ENCODE assay signal across 1 cellular context in the genomic region with DNA sequence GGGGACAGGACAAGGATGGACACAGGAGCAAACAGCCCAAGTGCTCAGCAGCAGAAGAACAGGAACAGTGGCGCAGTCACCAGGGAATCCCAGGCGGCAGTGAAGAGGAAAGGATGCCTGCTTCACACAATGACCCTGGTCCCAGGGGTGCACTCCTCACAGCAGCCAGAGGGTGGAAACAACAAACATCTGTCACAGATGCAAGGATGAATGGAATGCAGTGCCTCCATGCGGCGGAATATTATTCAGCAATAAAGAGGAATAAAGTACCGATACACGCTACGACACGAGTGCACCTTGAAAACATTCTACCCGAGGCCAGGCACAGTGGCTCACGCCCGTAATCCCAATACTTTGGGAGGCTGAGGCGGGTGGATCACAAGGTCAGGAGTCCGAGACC.
TF ChIP-seq lines count a peak whose summit lies in the region.

No MANE protein-coding gene starts in this region.

TF ChIP-seq in H1, 55 proteins besides CTCF, POLR2A, EP300 and RAD21:
- no peak for TF ChIP-seq KDM1A (IDR thresholded peaks at IDR 0.05; ENCODE audit: borderline replicate concordance, low read length)
- TF ChIP-seq YY1 (IDR thresholded peaks at IDR 0.05; ENCODE audit: low read depth, low read length): no peak
- TF ChIP-seq USF2 (IDR thresholded peaks at IDR 0.05; ENCODE audit: low read length): no peak
- TF ChIP-seq TAF1 (IDR thresholded peaks at IDR 0.05; ENCODE audit: low read depth, low read length): no peak
- TF ChIP-seq SIN3A (conservative IDR thresholded peaks at IDR 0.05 in 1 of 2, IDR thresholded peaks at IDR 0.05 in 1 of 2; ENCODE audit: low read depth in 1 of 2, low read length in 2 of 2): no peak
- no peak for TF ChIP-seq SP2 (IDR thresholded peaks at IDR 0.05; ENCODE audit: low read length)
- TF ChIP-seq SIRT6 (IDR thresholded peaks at IDR 0.05; ENCODE audit: low read length): no peak
- no peak for TF ChIP-seq BCL11A (IDR thresholded peaks at IDR 0.05; ENCODE audit: low read depth in 2 of 2, low read length in 2 of 2)
- TF ChIP-seq POLR2AphosphoS5 (IDR thresholded peaks at IDR 0.05; ENCODE audit: low read depth, low read length): no peak; the same call in 1 of the 2 replicates
- TF ChIP-seq, protein P1, sequence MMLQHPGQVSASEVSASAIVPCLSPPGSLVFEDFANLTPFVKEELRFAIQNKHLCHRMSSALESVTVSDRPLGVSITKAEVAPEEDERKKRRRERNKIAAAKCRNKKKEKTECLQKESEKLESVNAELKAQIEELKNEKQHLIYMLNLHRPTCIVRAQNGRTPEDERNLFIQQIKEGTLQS (IDR thresholded peaks at IDR 0.05; ENCODE audit: insufficient read depth, low read depth, low read length): no peak
- no peak for TF ChIP-seq POU5F1 (IDR thresholded peaks at IDR 0.05; ENCODE audit: low read depth, low read length)
- TF ChIP-seq HDAC6 (IDR thresholded peaks at IDR 0.05; ENCODE audit: low read depth, low read length): no peak
- TF ChIP-seq CBX5 (IDR thresholded peaks at IDR 0.05; ENCODE audit: low read depth, low read length): no peak
- TF ChIP-seq SP1 (IDR thresholded peaks at IDR 0.05; ENCODE audit: low read depth, low read length): no peak
